22 cellular contexts compared by ENCODE assay signal in the genomic region with DNA sequence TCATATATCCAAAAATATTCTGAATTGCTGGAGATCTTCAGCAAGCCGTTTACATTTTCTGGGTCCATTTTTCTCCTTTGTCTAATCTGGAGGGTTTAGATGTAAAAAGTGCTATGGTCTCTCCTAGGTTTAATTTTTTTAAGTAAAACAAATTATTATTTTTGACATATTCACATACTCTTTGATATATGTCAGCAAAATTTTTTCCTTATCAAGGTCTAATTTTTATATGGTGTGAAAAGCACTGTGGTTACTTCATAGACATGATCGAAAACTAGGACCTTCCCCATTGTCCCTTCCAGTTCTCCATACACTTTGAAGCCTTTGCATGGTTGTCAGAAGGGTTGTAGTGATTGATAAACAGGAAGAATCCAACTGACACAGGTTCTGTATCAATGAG.
DNase-seq lines count a peak whose midpoint lies in the region; ATAC-seq and TF ChIP-seq lines count a peak whose summit lies in the region.
"Had no signal": no experiment of that assay in that cellular context is flagged by ENCODE, and none has a peak within 500 bp of the region (broad histone marks: within the 10 kb centered on the region; RNA-seq: fewer than 3 reads in every experiment).

No MANE protein-coding gene starts in this region.

- ATAC-seq in aorta (ENCODE audit: low FRiP score), result no peak
- ATAC-seq in HG02642 (IDR thresholded peaks at IDR 0.05; ENCODE audit: poor library complexity, unreplicated experiment), result no peak

- H3K36me3 ChIP-seq in breast epithelium (no peaks in the 10 kb centered on the region), parathyroid adenoma (ENCODE audit: control insufficient read depth, insufficient read depth, low read length) (no peaks in the 10 kb centered on the region), aorta (ENCODE audit: control insufficient read depth in 1 of 2, insufficient read depth in 2 of 2, low read length in 1 of 2) (no peaks in the 10 kb centered on the region)
- H3K36me3 ChIP-seq: SJSA1 had no signal

- peak overlapping the region; percentile 8 for H3K27ac Mint-ChIP-seq in MCF 10A (ENCODE audit: low read depth, unreplicated experiment)

- no peaks in the 10 kb centered on the region for H3K9me3 Mint-ChIP-seq in MCF 10A (ENCODE audit: unreplicated experiment)

- intact Hi-C loops in MCF 10A (cut with micrococcal nuclease) (loop anchor here (10.0 kb wide), 1 partner anchor 88 kb away; no protein-coding TSS in a partner anchor), breast epithelium (cut with DNase I; ENCODE audit: low total_unique reads) (no loop called here), aorta (cut with DNase I) (loop anchor here (5.0 to 10.0 kb wide), 4 partner anchors 40 to 168 kb away; a partner anchor contains a TSS)

- peaks cover 2% of the 10 kb centered on the region for H3K79me2 ChIP-seq in parathyroid adenoma

- no peaks in the 10 kb centered on the region for H3K27me3 ChIP-seq in breast epithelium
- no peaks in the 10 kb centered on the region for H3K27me3 ChIP-seq in parathyroid adenoma (ENCODE audit: control insufficient read depth, insufficient read depth, low read length)
- H3K27me3 ChIP-seq in aorta (ENCODE audit: control insufficient read depth in 1 of 2, insufficient read depth in 2 of 2, low read length in 1 of 2), result no peaks in the 10 kb centered on the region
- H3K27me3 ChIP-seq: SJSA1 had no signal

- H3K27ac ChIP-seq in breast epithelium, result no peak overlapping the region
- H3K27ac ChIP-seq in coronary artery, result peak overlapping the region; percentile 29 to 62
- H3K27ac ChIP-seq in parathyroid adenoma, result peak overlapping the region; percentile 89
- peak overlapping the region; percentile 43 to 64 for H3K27ac ChIP-seq in aorta (ENCODE audit: low read depth in 1 of 2, low read length in 2 of 2)
- H3K27ac ChIP-seq: SJSA1 had no signal

- no peak for TF ChIP-seq POLR2A in breast epithelium (IDR thresholded peaks at IDR 0.05)

- POLR2A ChIA-PET in MCF 10A (lab: Yijun Ruan, JAX), result no interaction called here

- H3K4me3 Mint-ChIP-seq in MCF 10A (ENCODE audit: unreplicated experiment), result no peak overlapping the region

- H3K9me3 ChIP-seq in breast epithelium (no peaks in the 10 kb centered on the region), parathyroid adenoma (ENCODE audit: control insufficient read depth, low read length) (no peaks in the 10 kb centered on the region), aorta (ENCODE audit: control insufficient read depth, low read length) (no peaks in the 10 kb centered on the region)
- H3K9me3 ChIP-seq: SJSA1 had no signal

- no peaks in the 10 kb centered on the region for H3K27me3 Mint-ChIP-seq in MCF 10A (ENCODE audit: insufficient read depth, unreplicated experiment)

- CTCF ChIA-PET in MCF 10A (lab: Yijun Ruan, JAX), result interaction anchor here (1.2 kb wide), 1 partner anchor 155 kb away, joined by 3 read pairs; no protein-coding TSS in a partner anchor

- no peak overlapping the region for H3K4me3 ChIP-seq in breast epithelium
- no peak overlapping the region for H3K4me3 ChIP-seq in coronary artery
- no peak overlapping the region for H3K4me3 ChIP-seq in parathyroid adenoma (ENCODE audit: low read depth, low read length)
- H3K4me3 ChIP-seq in aorta (ENCODE audit: low read length in 2 of 2), result no peak overlapping the region
- H3K4me3 ChIP-seq: SJSA1 had no signal

- no peaks in the 10 kb centered on the region for H3K36me3 Mint-ChIP-seq in MCF 10A (ENCODE audit: insufficient read depth, unreplicated experiment)

- H3K9ac ChIP-seq in parathyroid adenoma, result no peak overlapping the region

- DNase-seq in MCF 10A (ENCODE audit: unreplicated experiment), result no peak
- no peak for DNase-seq in breast epithelium (ENCODE audit: low spot score in 2 of 2)
- no peak for DNase-seq in coronary artery (ENCODE audit: low spot score)
- no peak for DNase-seq in aorta
- no peak for DNase-seq in mesenteric fat pad (ENCODE audit: low spot score)
- no peak for DNase-seq in activated CD4-positive, alpha-beta T cell treated with anti-CD3 and anti-CD28 coated beads, Interleukin-2, amount 50 U/mL, for 1 hour
- DNase-seq: 8988T, Calu3, DMS79 treated with DMSO at 0.1 percent for 48 hours, GF-D8, GOT3, KG1, MM.1S, NCI-H1417, NCI-H1694, NCI-H2029 treated with DMSO at 0.1 percent for 48 hours, NCI-H2227 treated with DMSO at 0.1 percent for 48 hours, NCI-H69, Right ventricle myocardium superior had no signal

- BruUV-seq in MCF 10A (replicated peaks; lab: Mats Ljungman, UMichigan), result no TSS peak

- TF ChIP-seq CTCF in MCF 10A (IDR thresholded peaks at IDR 0.05; ENCODE audit: unreplicated experiment) (no peak), breast epithelium (IDR thresholded peaks at IDR 0.05) (no peak), coronary artery (IDR thresholded peaks at IDR 0.05) (no peak), parathyroid adenoma (IDR thresholded peaks at IDR 0.05) (no peak)

- H3K4me1 ChIP-seq in breast epithelium (no peaks in the 10 kb centered on the region), parathyroid adenoma (peaks cover 46% of the 10 kb centered on the region), aorta (ENCODE audit: control insufficient read depth in 1 of 2, insufficient read depth in 2 of 2, low read length in 2 of 2) (peaks cover 4 to 12% of the 10 kb centered on the region in 2 donors)
- H3K4me1 ChIP-seq: SJSA1 had no signal

- H2AFZ ChIP-seq in parathyroid adenoma, result peak overlapping the region; percentile 32

- 8 to 20% methylated on average over 2 of the region's 2 CpGs for WGBS in aorta, 2 donors

- H3K4me2 ChIP-seq in parathyroid adenoma (ENCODE audit: low read length), result peak overlapping the region; percentile 41

- H3K4me1 Mint-ChIP-seq in MCF 10A (ENCODE audit: insufficient read depth, unreplicated experiment), result peaks cover 35% of the 10 kb centered on the region

Comparison
In these comparisons a context has a peak if more than half of its experiments do, and no peak if none do; other contexts are left out.
1. H3K27ac ChIP-seq: peak in coronary artery (2 of 2), parathyroid adenoma (single experiment) and aorta (2 of 2); none in breast epithelium (0 of 2).